In the genomic region with DNA sequence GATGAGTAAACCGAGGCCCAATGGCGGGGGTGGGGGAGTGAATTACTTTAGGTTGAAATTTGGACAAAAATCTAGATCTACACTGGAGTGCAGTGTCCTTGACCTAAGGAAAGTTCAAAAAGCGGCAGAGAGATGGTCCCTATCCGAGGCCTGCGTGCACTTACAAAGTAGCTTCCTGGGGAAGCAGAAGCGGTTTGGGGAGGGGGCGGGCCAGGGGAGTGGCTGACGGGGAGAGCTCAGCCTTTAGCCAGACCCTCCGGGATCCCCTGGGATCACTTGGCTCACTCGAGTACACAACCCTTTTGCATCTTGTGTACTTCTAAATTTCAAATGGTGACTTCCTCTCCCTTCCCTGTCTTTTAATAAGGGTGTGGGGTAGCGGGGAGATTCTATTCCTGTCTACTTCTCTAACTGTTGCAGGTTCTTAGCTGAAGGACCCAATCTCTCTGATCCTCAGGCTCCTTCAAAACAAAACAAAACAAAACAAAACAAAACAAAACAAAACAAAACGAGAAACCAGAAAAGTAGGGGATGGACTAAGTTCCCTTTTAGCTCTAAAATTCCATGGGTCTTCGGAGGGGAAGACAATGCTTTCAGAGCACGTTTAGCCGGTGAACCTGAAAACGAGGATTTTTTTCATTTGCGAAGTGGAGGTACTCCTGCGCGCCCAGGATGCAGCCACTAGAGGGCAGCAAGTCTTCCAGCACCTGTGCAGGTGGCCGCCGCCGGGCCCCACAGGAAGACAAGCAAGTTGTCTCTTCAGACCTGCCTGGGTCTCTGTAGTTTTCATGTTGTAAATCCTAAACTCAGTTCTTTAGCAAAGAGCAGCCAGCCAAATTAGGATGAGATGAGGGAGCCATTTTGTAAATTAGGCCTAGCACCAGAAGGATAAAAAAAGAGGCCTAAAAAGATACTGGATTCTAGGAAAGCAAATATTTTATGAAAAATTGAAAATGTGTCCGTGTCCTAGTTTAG, we compare ENCODE assay signal across 7 cellular contexts. TPM values are rescaled to one million over a fixed set of nuclear protein-coding genes. Genes with fewer than 3 reads are reported as not detected.
DNase-seq lines count a peak whose midpoint lies in the region; ATAC-seq, FAIRE-seq and TF ChIP-seq lines count a peak whose summit lies in the region.

No MANE protein-coding gene starts in this region.

- ATAC-seq in GM18858 (IDR thresholded peaks at IDR 0.05; ENCODE audit: unreplicated experiment) = no peak

- peaks cover 11% of the 10 kb centered on the region for H3K9me3 ChIP-seq in left ventricle myocardium inferior (replicated peaks)

- TF ChIP-seq POLR2A in GM12891 (IDR thresholded peaks at IDR 0.05; ENCODE audit: low read depth, low read length) = no peak

- H3K27ac Mint-ChIP-seq in activated naive CD8-positive, alpha-beta T cell treated with anti-CD3 and anti-CD28 coated beads for 36 hours = no peak overlapping the region

- no peak overlapping the region for H3K27ac ChIP-seq in left ventricle myocardium inferior (replicated peaks)

- no peaks in the 10 kb centered on the region for H3K36me3 ChIP-seq in left ventricle myocardium inferior

- peaks cover 5% of the 10 kb centered on the region for H3K4me1 ChIP-seq in left ventricle myocardium inferior

- peak; percentile 82 for FAIRE-seq in GM12891 (lab: Jason Lieb, UNC)

- peak overlapping the region; percentile 59 for H3K4me3 Mint-ChIP-seq in activated naive CD8-positive, alpha-beta T cell treated with anti-CD3 and anti-CD28 coated beads for 36 hours

- H3K27me3 Mint-ChIP-seq in activated naive CD8-positive, alpha-beta T cell treated with anti-CD3 and anti-CD28 coated beads for 36 hours = peaks cover 12% of the 10 kb centered on the region

- intact Hi-C loops in left ventricle myocardium inferior (cut with micrococcal nuclease) = no loop called here

- H3K27me3 ChIP-seq in left ventricle myocardium inferior (ENCODE audit: low read depth) = peaks cover 17% of the 10 kb centered on the region

- DNase-seq in GM12891 (ENCODE audit: insufficient read length, low spot score) = peak; percentile 77
- peak; percentile 89 for DNase-seq in NAMALWA (ENCODE audit: low spot score)
- peak; percentile 63 for DNase-seq in SKM-1 treated with dmso at 0.1 percent for 144 hours (lab: John Stamatoyannopoulos, UW; ENCODE audit: unreplicated experiment)
- peak; percentile 83 for DNase-seq in activated naive CD8-positive, alpha-beta T cell treated with anti-CD3 and anti-CD28 coated beads for 36 hours
- DNase-seq in left ventricle myocardium inferior = peak; percentile 72
- peak; percentile 39 for DNase-seq in renal cortical epithelial cell (ENCODE audit: low read depth)

- no peaks in the 10 kb centered on the region for H3K9me3 Mint-ChIP-seq in activated naive CD8-positive, alpha-beta T cell treated with anti-CD3 and anti-CD28 coated beads for 36 hours

- H3K36me3 Mint-ChIP-seq in activated naive CD8-positive, alpha-beta T cell treated with anti-CD3 and anti-CD28 coated beads for 36 hours = no peaks in the 10 kb centered on the region

- peaks cover 5% of the 10 kb centered on the region for H3K4me1 Mint-ChIP-seq in activated naive CD8-positive, alpha-beta T cell treated with anti-CD3 and anti-CD28 coated beads for 36 hours

- peak; percentile 94 for TF ChIP-seq CTCF in left ventricle myocardium inferior (IDR thresholded peaks at IDR 0.05; ENCODE audit: borderline replicate concordance)

- H3K4me3 ChIP-seq in left ventricle myocardium inferior = no peak overlapping the region

TF ChIP-seq in GM12891, 5 proteins besides CTCF, POLR2A, EP300 and RAD21:
- no peak for TF ChIP-seq POU2F2 (IDR thresholded peaks at IDR 0.05; ENCODE audit: low read depth, low read length)
- no peak for TF ChIP-seq SPI1 (IDR thresholded peaks at IDR 0.05; ENCODE audit: low read depth, low read length)
- no peak for TF ChIP-seq POLR2AphosphoS5 (IDR thresholded peaks at IDR 0.05; ENCODE audit: low read depth, low read length)
- no peak for TF ChIP-seq PAX5 (IDR thresholded peaks at IDR 0.05; ENCODE audit: insufficient read depth, low read length, severe bottlenecking)

RNA-seq across cellular contexts. Expression of a gene that starts 17.9 kb away (rescaled TPM):
- 2.6 TPM for polyA plus RNA-seq in GM12891 (2012; ENCODE audit: low read depth, missing spikeins)
- total RNA-seq in activated naive CD8-positive, alpha-beta T cell treated with anti-CD3 and anti-CD28 coated beads for 36 hours = 10 to 100 TPM; 25.2 to 27.7 TPM
- total RNA-seq in left ventricle myocardium inferior = 31.8 TPM
- 20.3 and 70.1 TPM in 2 replicates for total RNA-seq in renal cortical epithelial cell

RNA-seq across cellular contexts. Expression of a gene that starts 53.8 kb away (rescaled TPM):
- polyA plus RNA-seq in GM12891 (2012; ENCODE audit: low read depth, missing spikeins) = 0.35 TPM
- 1 to 10 TPM; 2.3 to 2.9 TPM for total RNA-seq in activated naive CD8-positive, alpha-beta T cell treated with anti-CD3 and anti-CD28 coated beads for 36 hours
- total RNA-seq in left ventricle myocardium inferior (3.6 TPM), renal cortical epithelial cell (54.1 and 118 TPM in 2 replicates)

Comparison
In these comparisons a context has a peak if more than half of its experiments do, and no peak if none do; other contexts are left out.
1. DNase-seq: peak in every context shown above with its lines; median percentile 89 in NAMALWA; 83 in activated naive CD8-positive, alpha-beta T cell treated with anti-CD3 and anti-CD28 coated beads for 36 hours; 77 in GM12891; 72 in left ventricle myocardium inferior; 63 in SKM-1 treated with dmso at 0.1 percent for 144 hours; 39 in renal cortical epithelial cell.
2. RNA of a gene that starts 53.8 kb away (total RNA-seq): 54.1 to 118 TPM in renal cortical epithelial cell; 3.6 TPM in left ventricle myocardium inferior (single experiment) and 2.3 to 2.9 TPM in activated naive CD8-positive, alpha-beta T cell treated with anti-CD3 and anti-CD28 coated beads for 36 hours; every median in the first group is over 10 times any median in the second.